30 cellular contexts compared by ENCODE assay signal in genomic region chr2:198000417-198000816, GRCh38.
"Had no signal": no experiment of that assay in that cellular context is flagged by ENCODE, and none has a peak within 500 bp of the region (broad histone marks: within the 10 kb centered on the region; RNA-seq: fewer than 3 reads in every experiment).

No MANE protein-coding gene starts in this region.

- H3K27me3 Mint-ChIP-seq: activated CD4-positive, alpha-beta memory T cell treated with anti-CD3 and anti-CD28 coated beads, Interleukin-2, amount 10 ng/mL, durations not matched to agents 7 days and 5 days had no signal

- H3K27ac Mint-ChIP-seq: activated CD4-positive, alpha-beta memory T cell treated with anti-CD3 and anti-CD28 coated beads, Interleukin-2, amount 10 ng/mL, durations not matched to agents 7 days and 5 days; brain; T-helper 1 cell treated with Interleukin-12 subunit alpha and Interleukin-12 subunit beta and Interleukin-4 antibody, amounts not matched to agents 30 μg/mL and 1 μg/mL, for 36 hours; T-helper 2 cell treated with Interferon-gamma antibody and Interleukin-4, amounts not matched to agents 5 μg/mL and 100 μg/mL, for 36 hours; WTC11 had no signal

- H3K9me3 Mint-ChIP-seq: activated CD4-positive, alpha-beta memory T cell treated with anti-CD3 and anti-CD28 coated beads, Interleukin-2, amount 10 ng/mL, durations not matched to agents 7 days and 5 days; brain; T-helper 2 cell treated with Interferon-gamma antibody and Interleukin-4, amounts not matched to agents 5 μg/mL and 100 μg/mL, for 36 hours; WTC11 had no signal

- ATAC-seq: PC-3, WTC11 had no signal

- H3K4me1 Mint-ChIP-seq: WTC11 had no signal

- H3K4me3 Mint-ChIP-seq: activated CD4-positive, alpha-beta memory T cell treated with anti-CD3 and anti-CD28 coated beads, Interleukin-2, amount 10 ng/mL, durations not matched to agents 7 days and 5 days; brain; T-helper 1 cell treated with Interleukin-12 subunit alpha and Interleukin-12 subunit beta and Interleukin-4 antibody, amounts not matched to agents 30 μg/mL and 1 μg/mL, for 36 hours; T-helper 2 cell treated with Interferon-gamma antibody and Interleukin-4, amounts not matched to agents 5 μg/mL and 100 μg/mL, for 36 hours; WTC11 had no signal

- DNase-seq: activated CD4-positive, alpha-beta memory T cell treated with anti-CD3 and anti-CD28 coated beads, Interleukin-2, amount 10 ng/mL, durations not matched to agents 7 days and 5 days; activated CD4-positive, alpha-beta T cell treated with anti-CD3 and anti-CD28 coated beads for 1 hour; activated effector memory CD4-positive, alpha-beta T cell treated with anti-CD3 and anti-CD28 coated beads, Interleukin-2, amount 50 U/mL, for 16 hours; activated naive CD4-positive, alpha-beta T cell; anterior cingulate cortex; caudate nucleus; cerebellar nuclear complex; cortex of kidney; MM.1S; MV-4-11; NCI-H1092; NCI-H1417; NCI-H146; NCI-H187; NCI-H2029 treated with DMSO at 0.1 percent for 48 hours; NCI-H2107; NCI-H2171; NCI-H510A; NCI-H526; NCI-H748 treated with DMSO at 0.1 percent for 48 hours; NK-92 treated with Interleukin-12 subunit alpha and Interleukin-12 subunit beta, amount 100 ng/mL, for 24 hours; PC-3; Peyer's patch; RPMI8226; SHP77 treated with DMSO at 0.1 percent for 48 hours; SK-N-SH had no signal

- H3K36me3 Mint-ChIP-seq: brain, WTC11 had no signal
